ENCODE assay signal across 1 cellular context in the genomic region with DNA sequence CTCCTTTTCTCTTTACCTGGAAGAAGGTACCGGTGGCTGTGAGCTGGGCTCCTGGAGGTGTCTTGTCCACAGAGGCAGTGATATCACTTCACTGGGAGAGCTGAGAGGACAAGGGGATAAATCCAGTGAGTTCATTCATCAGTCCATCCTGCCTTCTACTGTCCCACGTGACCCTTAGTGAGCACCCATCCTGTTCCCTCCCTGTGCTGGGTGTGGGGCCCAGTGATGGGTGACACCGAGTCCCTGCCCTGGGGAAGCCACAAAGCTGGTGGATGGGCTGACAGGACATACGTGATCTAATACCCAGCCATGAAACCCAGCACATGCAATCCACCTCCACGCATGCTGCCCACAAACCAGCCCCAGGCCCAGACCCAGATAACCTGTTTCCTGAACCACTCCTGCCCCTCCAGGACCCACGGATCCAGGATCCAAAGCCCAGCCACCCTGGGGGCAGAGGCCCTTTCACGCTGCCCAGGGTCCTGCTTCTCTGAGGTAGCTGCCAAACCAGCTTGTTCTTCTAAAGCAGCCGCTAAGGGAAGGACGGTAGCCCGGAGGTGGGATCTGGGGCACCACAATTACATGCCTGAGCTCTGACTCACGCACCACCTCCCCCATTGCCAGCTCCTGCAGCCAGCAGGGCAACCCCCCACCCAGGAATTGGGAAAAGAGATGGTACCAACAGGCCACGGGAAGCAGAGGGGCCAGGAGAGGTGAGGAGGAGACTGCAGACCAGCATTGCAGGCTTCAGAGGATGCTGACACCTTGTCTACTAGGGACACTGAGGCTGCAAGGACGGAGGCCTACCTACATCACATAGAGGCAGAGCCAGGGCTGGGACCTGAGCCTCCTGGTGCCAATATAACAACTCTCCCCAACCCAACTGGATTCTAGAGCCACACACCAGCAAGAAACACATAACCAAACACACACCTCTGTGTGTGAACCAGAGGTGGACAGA.
TF ChIP-seq lines count a peak whose summit lies in the region.

No MANE protein-coding gene starts in this region.

TF ChIP-seq in IMR-90, 13 proteins besides CTCF, POLR2A, EP300 and RAD21:
- TF ChIP-seq SMC3 (IDR thresholded peaks at IDR 0.05; ENCODE audit: low read depth, low read length) (no peak), MAZ (IDR thresholded peaks at IDR 0.05; ENCODE audit: borderline replicate concordance, low read depth, low read length) (no peak), CHD1 (IDR thresholded peaks at IDR 0.05; ENCODE audit: low read depth, low read length) (no peak), CEBPB (IDR thresholded peaks at IDR 0.05; ENCODE audit: low read depth, low read length) (no peak)
- TF ChIP-seq, protein P1, sequence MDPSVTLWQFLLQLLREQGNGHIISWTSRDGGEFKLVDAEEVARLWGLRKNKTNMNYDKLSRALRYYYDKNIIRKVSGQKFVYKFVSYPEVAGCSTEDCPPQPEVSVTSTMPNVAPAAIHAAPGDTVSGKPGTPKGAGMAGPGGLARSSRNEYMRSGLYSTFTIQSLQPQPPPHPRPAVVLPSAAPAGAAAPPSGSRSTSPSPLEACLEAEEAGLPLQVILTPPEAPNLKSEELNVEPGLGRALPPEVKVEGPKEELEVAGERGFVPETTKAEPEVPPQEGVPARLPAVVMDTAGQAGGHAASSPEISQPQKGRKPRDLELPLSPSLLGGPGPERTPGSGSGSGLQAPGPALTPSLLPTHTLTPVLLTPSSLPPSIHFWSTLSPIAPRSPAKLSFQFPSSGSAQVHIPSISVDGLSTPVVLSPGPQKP (IDR thresholded peaks at IDR 0.05; ENCODE audit: borderline replicate concordance, low read depth, low read length): no peak
TF ChIP-seq in IMR-90: peak in this region for 0.
